1 cellular context compared by ENCODE assay signal in genomic region chr15:85047271-85047948, GRCh38.
A peak's percentile ranks its signal among the peaks of the same experiment; 100 is the strongest.
TF ChIP-seq lines count a peak whose summit lies in the region.

No MANE protein-coding gene starts in this region.

TF ChIP-seq in HEK293, 187 proteins besides CTCF, POLR2A, EP300 and RAD21 (continued from another document):
- TF ChIP-seq PRDM10 (tag by site-specific recombination; IDR thresholded peaks at IDR 0.05) (peak; percentile 23; the same call in 1 of the 2 replicates), ZNF266 (tag by site-specific recombination; IDR thresholded peaks at IDR 0.05; ENCODE audit: low read depth) (no peak), ZFHX2 (tag by site-specific recombination; conservative IDR thresholded peaks at IDR 0.05) (no peak), ZNF785 (tag by site-specific recombination; IDR thresholded peaks at IDR 0.05) (no peak), IKZF3 (tag by site-specific recombination; IDR thresholded peaks at IDR 0.05) (0 out of 2 replicates have a peak, but pooled peaks have one; percentile 40), ZNF660 (tag by site-specific recombination; IDR thresholded peaks at IDR 0.05) (0 out of 2 replicates have a peak, but pooled peaks have one; percentile 45), ZNF514 (tag by site-specific recombination; IDR thresholded peaks at IDR 0.05) (no peak), SCRT2 (tag by site-specific recombination; IDR thresholded peaks at IDR 0.05) (no peak), ZFP69B (tag by site-specific recombination; IDR thresholded peaks at IDR 0.05) (peak; percentile 97), ZNF140 (tag by site-specific recombination; IDR thresholded peaks at IDR 0.05) (no peak), ZNF335 (tag by site-specific recombination; conservative IDR thresholded peaks at IDR 0.05) (peak; percentile 79), ZNF704 (tag by site-specific recombination; IDR thresholded peaks at IDR 0.05) (no peak)
